In genomic region chr16:6204941-6205340, GRCh38 we compare ENCODE assay signal across 28 cellular contexts.
"Had no signal": no experiment of that assay in that cellular context is flagged by ENCODE, and none has a peak within 500 bp of the region (broad histone marks: within the 10 kb centered on the region; RNA-seq: fewer than 3 reads in every experiment).

No MANE protein-coding gene starts in this region.

- H3K4me3 ChIP-seq: coronary artery, dorsolateral prefrontal cortex, esophagus squamous epithelium, gastrocnemius medialis, heart right ventricle, left lung, lower lobe of right lung had no signal

- H3K4me1 ChIP-seq: esophagus squamous epithelium, gastrocnemius medialis, heart right ventricle, left lung, lower lobe of right lung had no signal

- ATAC-seq: effector memory CD8-positive, alpha-beta T cell; esophagus mucosa; gastrocnemius medialis; heart right ventricle; left colon; left lung; left ventricle myocardium superior; lower lobe of right lung; naive thymus-derived CD4-positive, alpha-beta T cell had no signal

- DNase-seq: dermis blood vessel endothelial cell; dorsolateral prefrontal cortex; effector CD8-positive, alpha-beta T cell; effector memory CD8-positive, alpha-beta T cell; endodermal cell; erythroblast; esophagus squamous epithelium; foreskin fibroblast; foreskin melanocyte; gastrocnemius medialis; glutamatergic neuron; head of caudate nucleus; heart right ventricle; hippocampal formation; immature natural killer cell; islet precursor cell; kidney; kidney glomerular epithelial cell; left colon; left lung; left ventricle myocardium superior; lower lobe of right lung; mesenchymal stem cell; naive thymus-derived CD4-positive, alpha-beta T cell had no signal

- H3K36me3 ChIP-seq: esophagus squamous epithelium, gastrocnemius medialis, heart right ventricle, left lung, lower lobe of right lung had no signal

- H3K27ac Mint-ChIP-seq: effector memory CD8-positive, alpha-beta T cell; endodermal cell; immature natural killer cell; mesothelial cell of epicardium; naive thymus-derived CD4-positive, alpha-beta T cell had no signal

- H3K9me3 ChIP-seq: esophagus squamous epithelium, gastrocnemius medialis, left lung, lower lobe of right lung had no signal

- H3K36me3 Mint-ChIP-seq: immature natural killer cell; mesothelial cell of epicardium; naive thymus-derived CD4-positive, alpha-beta T cell had no signal

- H3K27ac ChIP-seq: coronary artery, dorsolateral prefrontal cortex, epithelial cell of prostate, esophagus squamous epithelium, gastrocnemius medialis, heart right ventricle, left lung, lower lobe of right lung had no signal

- H3K27me3 ChIP-seq: esophagus squamous epithelium, gastrocnemius medialis, heart right ventricle, left lung had no signal
